Comparison of ENCODE assay signal across 11 cellular contexts in the genomic region with DNA sequence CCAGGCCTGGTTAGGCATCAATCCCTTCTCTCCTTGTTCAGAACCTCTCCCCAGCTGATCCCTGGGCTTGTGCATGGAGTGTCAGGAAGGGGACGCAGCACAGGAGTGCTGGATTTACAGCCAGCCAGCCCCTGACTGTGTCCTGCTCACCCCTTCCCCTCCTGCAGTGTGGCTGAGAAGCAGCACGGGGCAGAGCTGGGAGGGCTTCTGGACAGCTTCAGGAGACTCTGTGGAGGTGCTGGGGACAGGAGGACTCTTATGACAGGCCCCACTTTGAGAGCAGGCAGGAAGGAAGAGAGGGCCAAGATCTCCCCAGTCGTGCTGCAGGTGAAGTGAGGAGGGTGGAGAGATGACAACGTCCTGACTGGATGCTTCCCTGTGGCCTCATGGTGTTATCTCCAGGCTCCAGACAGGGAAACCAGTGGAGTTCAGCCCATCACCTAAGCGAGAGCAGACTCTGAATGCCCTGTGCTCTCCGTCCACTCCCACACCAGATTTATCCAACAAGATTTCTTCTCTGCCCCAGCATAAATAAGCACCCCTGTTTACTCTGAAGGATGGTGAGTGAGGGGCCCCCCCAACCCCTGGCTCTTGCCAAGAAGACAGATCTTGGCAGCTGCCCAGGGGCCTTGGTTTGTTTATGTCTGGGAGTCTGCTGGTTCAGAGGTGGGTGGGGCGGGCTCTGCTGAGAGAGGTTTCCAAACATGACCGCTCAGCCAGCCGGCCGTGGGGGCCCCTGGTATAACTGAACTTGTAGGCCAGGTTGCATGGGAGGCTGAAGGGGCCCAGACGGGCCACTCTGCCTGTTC. TPM values are rescaled to one million over a fixed set of nuclear protein-coding genes. Genes with fewer than 3 reads are reported as not detected.
DNase-seq lines count a peak whose midpoint lies in the region; ATAC-seq and TF ChIP-seq lines count a peak whose summit lies in the region.
"Had no signal": no experiment of that assay in that cellular context is flagged by ENCODE, and none has a peak within 500 bp of the region (broad histone marks: within the 10 kb centered on the region; RNA-seq: fewer than 3 reads in every experiment).

No MANE protein-coding gene starts in this region.

- H3K4me3 ChIP-seq in HEK293 (ENCODE audit: low read depth, low read length) (no peak overlapping the region), skeletal muscle tissue (ENCODE audit: low read length in 3 of 3) (peak overlapping the region in 1 of 3 donors; percentile 30)

- H3K9me3 ChIP-seq in HEK293 (ENCODE audit: control insufficient read depth, insufficient read depth, low read depth, low read length) (no peaks in the 10 kb centered on the region), skeletal muscle tissue (ENCODE audit: control insufficient read depth in 3 of 3, low read length in 3 of 3) (no peaks in the 10 kb centered on the region)

- peaks cover 0 to 6% of the 10 kb centered on the region in 2 donors for H3K27me3 Mint-ChIP-seq in stimulated activated naive B cell treated with anti-CD40 and anti-IgM and Interleukin-4, amounts not matched to agents 10 μg/mL and 1 μg/mL and 100 μg/mL, for 72 hours

- no peak for TF ChIP-seq CTCF in HEK293 (tag by site-specific recombination; IDR thresholded peaks at IDR 0.05)

- POLR2A ChIA-PET in HEK293 (lab: Yijun Ruan, JAX), result interaction anchor here (1.4 to 3.4 kb wide), 2 partner anchors 20 to 127 kb away, joined by 3 to 19 read pairs; a partner anchor contains a TSS

- no peak overlapping the region for H3K27ac Mint-ChIP-seq in stimulated activated naive B cell treated with anti-CD40 and anti-IgM and Interleukin-4, amounts not matched to agents 10 μg/mL and 1 μg/mL and 100 μg/mL, for 72 hours

- peaks cover 5 to 17% of the 10 kb centered on the region in 2 donors for H3K4me1 Mint-ChIP-seq in stimulated activated naive B cell treated with anti-CD40 and anti-IgM and Interleukin-4, amounts not matched to agents 10 μg/mL and 1 μg/mL and 100 μg/mL, for 72 hours

- no peaks in the 10 kb centered on the region for H3K27me3 ChIP-seq in skeletal muscle tissue (ENCODE audit: control insufficient read depth in 3 of 3, insufficient read depth in 3 of 3, low read length in 3 of 3)

- no peaks in the 10 kb centered on the region for H3K36me3 ChIP-seq in HEK293 (ENCODE audit: control insufficient read depth in 2 of 2, insufficient read depth in 1 of 2, low read length in 2 of 2)
- H3K36me3 ChIP-seq in skeletal muscle tissue (ENCODE audit: control insufficient read depth in 3 of 3, insufficient read depth in 3 of 3, low read length in 3 of 3), result peaks cover 0 to 2% (median 0%) of the 10 kb centered on the region in 3 donors

- peak; percentile 90 for DNase-seq in amniotic epithelial cell (ENCODE audit: low read depth)
- peak; percentile 51 to 79 for DNase-seq in hippocampal formation (lab: John Stamatoyannopoulos, UW)
- DNase-seq in NCI-H1694 treated with DMSO at 0.1 percent for 48 hours (lab: John Stamatoyannopoulos, UW), result no peak
- no peak for DNase-seq in NCI-H345 treated with DMSO at 0.1 percent for 48 hours (lab: John Stamatoyannopoulos, UW; ENCODE audit: unreplicated experiment)
- DNase-seq in stimulated activated naive B cell treated with anti-CD40 and anti-IgM and Interleukin-4, amounts not matched to agents 10 μg/mL and 1 μg/mL and 100 μg/mL, for 72 hours, result no peak
- DNase-seq: activated CD8-positive, alpha-beta memory T cell treated with anti-CD3 and anti-CD28 coated beads for 24 hours; NCI-H1694; stimulated activated CD4-positive, alpha-beta T cell treated with anti-CD3 and anti-CD28 coated beads, Interleukin-4, amount 100 ng/mL, for 1 hour had no signal

- CTCF ChIA-PET in HEK293 (lab: Yijun Ruan, JAX), result interaction anchor here (0.7 to 14.6 kb wide), 3 partner anchors 19 to 188 kb away, joined by 3 to 253 read pairs (median 6); a partner anchor contains a TSS

- H3K36me3 Mint-ChIP-seq in stimulated activated naive B cell treated with anti-CD40 and anti-IgM and Interleukin-4, amounts not matched to agents 10 μg/mL and 1 μg/mL and 100 μg/mL, for 72 hours, result peaks cover 0 to 1% of the 10 kb centered on the region in 2 donors

- peak overlapping the region in 2 of 3 donors; percentile 34 to 75 for H3K9ac ChIP-seq in skeletal muscle tissue (ENCODE audit: low read depth in 1 of 3, low read length in 3 of 3)

- H3K4me1 ChIP-seq in HEK293 (ENCODE audit: control insufficient read depth, insufficient read depth, low read length) (peaks cover 12% of the 10 kb centered on the region), skeletal muscle tissue (ENCODE audit: control insufficient read depth in 3 of 3, insufficient read depth in 3 of 3, low read length in 3 of 3) (peaks cover 76 to 95% (median 93%) of the 10 kb centered on the region in 3 donors)

- no peak overlapping the region for H3K4me3 Mint-ChIP-seq in stimulated activated naive B cell treated with anti-CD40 and anti-IgM and Interleukin-4, amounts not matched to agents 10 μg/mL and 1 μg/mL and 100 μg/mL, for 72 hours

- peak overlapping the region; percentile 45 for H3K27ac ChIP-seq in HEK293 (ENCODE audit: extremely low read depth, low read depth, low read length)
- H3K27ac ChIP-seq in skeletal muscle tissue (ENCODE audit: low read depth, low read length), result peak overlapping the region; percentile 89

- no peaks in the 10 kb centered on the region for H3K9me3 Mint-ChIP-seq in stimulated activated naive B cell treated with anti-CD40 and anti-IgM and Interleukin-4, amounts not matched to agents 10 μg/mL and 1 μg/mL and 100 μg/mL, for 72 hours

- no peak for ATAC-seq in GM21390 (IDR thresholded peaks at IDR 0.05; ENCODE audit: unreplicated experiment)
- no peak for ATAC-seq in stimulated activated naive B cell treated with anti-CD40 and anti-IgM and Interleukin-4, amounts not matched to agents 10 μg/mL and 1 μg/mL and 100 μg/mL, for 72 hours (replicated peaks)

TF ChIP-seq in HEK293, 187 proteins besides CTCF, POLR2A, EP300 and RAD21 (continues in another document):
- no peak for TF ChIP-seq ZNF202 (tag by site-specific recombination; IDR thresholded peaks at IDR 0.05; ENCODE audit: borderline replicate concordance)
- TF ChIP-seq, protein P1, sequence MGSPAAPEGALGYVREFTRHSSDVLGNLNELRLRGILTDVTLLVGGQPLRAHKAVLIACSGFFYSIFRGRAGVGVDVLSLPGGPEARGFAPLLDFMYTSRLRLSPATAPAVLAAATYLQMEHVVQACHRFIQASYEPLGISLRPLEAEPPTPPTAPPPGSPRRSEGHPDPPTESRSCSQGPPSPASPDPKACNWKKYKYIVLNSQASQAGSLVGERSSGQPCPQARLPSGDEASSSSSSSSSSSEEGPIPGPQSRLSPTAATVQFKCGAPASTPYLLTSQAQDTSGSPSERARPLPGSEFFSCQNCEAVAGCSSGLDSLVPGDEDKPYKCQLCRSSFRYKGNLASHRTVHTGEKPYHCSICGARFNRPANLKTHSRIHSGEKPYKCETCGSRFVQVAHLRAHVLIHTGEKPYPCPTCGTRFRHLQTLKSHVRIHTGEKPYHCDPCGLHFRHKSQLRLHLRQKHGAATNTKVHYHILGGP (tag by site-specific recombination; IDR thresholded peaks at IDR 0.05), result no peak
- peak; percentile 97 for TF ChIP-seq ZSCAN30 (tag by site-specific recombination; IDR thresholded peaks at IDR 0.05)
- no peak for TF ChIP-seq HOXC10 (CRISPR knock-in tag; IDR thresholded peaks at IDR 0.05)
- TF ChIP-seq, protein P2, sequence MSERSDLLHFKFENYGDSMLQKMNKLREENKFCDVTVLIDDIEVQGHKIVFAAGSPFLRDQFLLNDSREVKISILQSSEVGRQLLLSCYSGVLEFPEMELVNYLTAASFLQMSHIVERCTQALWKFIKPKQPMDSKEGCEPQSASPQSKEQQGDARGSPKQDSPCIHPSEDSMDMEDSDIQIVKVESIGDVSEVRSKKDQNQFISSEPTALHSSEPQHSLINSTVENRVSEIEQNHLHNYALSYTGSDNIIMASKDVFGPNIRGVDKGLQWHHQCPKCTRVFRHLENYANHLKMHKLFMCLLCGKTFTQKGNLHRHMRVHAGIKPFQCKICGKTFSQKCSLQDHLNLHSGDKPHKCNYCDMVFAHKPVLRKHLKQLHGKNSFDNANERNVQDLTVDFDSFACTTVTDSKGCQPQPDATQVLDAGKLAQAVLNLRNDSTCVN (tag by site-specific recombination; optimal IDR thresholded peaks at IDR 0.05), result no peak
- TF ChIP-seq ZBTB8A (tag by site-specific recombination; IDR thresholded peaks at IDR 0.05), result no peak
- TF ChIP-seq ZNF629 (tag by site-specific recombination; IDR thresholded peaks at IDR 0.05), result no peak
- TF ChIP-seq ZFHX2 (tag by site-specific recombination; conservative IDR thresholded peaks at IDR 0.05), result peak; percentile 31; the same call in 1 of the 2 replicates
- TF ChIP-seq, protein P3, sequence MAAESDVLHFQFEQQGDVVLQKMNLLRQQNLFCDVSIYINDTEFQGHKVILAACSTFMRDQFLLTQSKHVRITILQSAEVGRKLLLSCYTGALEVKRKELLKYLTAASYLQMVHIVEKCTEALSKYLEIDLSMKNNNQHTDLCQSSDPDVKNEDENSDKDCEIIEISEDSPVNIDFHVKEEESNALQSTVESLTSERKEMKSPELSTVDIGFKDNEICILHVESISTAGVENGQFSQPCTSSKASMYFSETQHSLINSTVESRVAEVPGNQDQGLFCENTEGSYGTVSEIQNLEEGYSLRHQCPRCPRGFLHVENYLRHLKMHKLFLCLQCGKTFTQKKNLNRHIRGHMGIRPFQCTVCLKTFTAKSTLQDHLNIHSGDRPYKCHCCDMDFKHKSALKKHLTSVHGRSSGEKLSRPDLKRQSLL (tag by site-specific recombination; IDR thresholded peaks at IDR 0.05), result no peak
- no peak for TF ChIP-seq ZNF560 (tag by site-specific recombination; IDR thresholded peaks at IDR 0.05; ENCODE audit: borderline replicate concordance)
- no peak for TF ChIP-seq GLI2 (tag by site-specific recombination; IDR thresholded peaks at IDR 0.05; ENCODE audit: borderline replicate concordance, low read depth)
- TF ChIP-seq ZBTB17 (tag by site-specific recombination; IDR thresholded peaks at IDR 0.05), result peak; percentile 85
- no peak for TF ChIP-seq ZNF140 (tag by site-specific recombination; IDR thresholded peaks at IDR 0.05)
- TF ChIP-seq ZNF792 (tag by site-specific recombination; IDR thresholded peaks at IDR 0.05), result 0 out of 2 replicates have a peak, but pooled peaks have one; percentile 21

RNA-seq across cellular contexts. Expression of a gene that starts 21.3 kb away (rescaled TPM):
- total RNA-seq in skeletal muscle tissue, result 15.1 TPM

RNA-seq across cellular contexts. Expression of a gene that starts 37.5 kb away (rescaled TPM):
- total RNA-seq in skeletal muscle tissue, result 10.4 TPM

Comparison
In these comparisons a context has a peak if more than half of its experiments do, and no peak if none do; other contexts are left out.
1. DNase-seq: peak in amniotic epithelial cell (single experiment) and hippocampal formation (2 of 2); none in NCI-H1694 treated with DMSO at 0.1 percent for 48 hours (single experiment), NCI-H345 treated with DMSO at 0.1 percent for 48 hours (single experiment) and stimulated activated naive B cell treated with anti-CD40 and anti-IgM and Interleukin-4, amounts not matched to agents 10 μg/mL and 1 μg/mL and 100 μg/mL, for 72 hours (single experiment).